2 cellular contexts compared by ENCODE assay signal in the genomic region with DNA sequence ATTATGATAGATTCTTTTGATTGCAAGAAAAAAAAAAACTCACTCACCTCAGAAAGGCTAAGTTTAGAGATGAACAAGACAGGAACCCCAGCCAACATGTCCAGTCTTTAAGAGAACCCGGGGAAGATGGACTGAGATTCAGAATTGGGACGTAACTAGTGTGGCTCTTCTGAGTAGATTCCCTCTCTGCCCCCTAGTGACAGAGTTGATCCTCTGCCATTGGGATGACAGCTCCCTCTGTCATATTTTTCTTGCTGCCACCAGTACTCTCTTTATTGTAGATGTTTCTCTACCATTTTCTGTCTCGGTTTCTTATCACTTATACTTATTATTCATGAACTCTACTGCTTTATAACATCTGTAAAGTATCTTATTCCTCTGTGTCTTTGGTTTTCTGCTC.
TF ChIP-seq lines count a peak whose summit lies in the region.

No MANE protein-coding gene starts in this region.

TF ChIP-seq in GM23338, 12 proteins besides CTCF, POLR2A, EP300 and RAD21 (continued from another document):
- TF ChIP-seq, protein P1, sequence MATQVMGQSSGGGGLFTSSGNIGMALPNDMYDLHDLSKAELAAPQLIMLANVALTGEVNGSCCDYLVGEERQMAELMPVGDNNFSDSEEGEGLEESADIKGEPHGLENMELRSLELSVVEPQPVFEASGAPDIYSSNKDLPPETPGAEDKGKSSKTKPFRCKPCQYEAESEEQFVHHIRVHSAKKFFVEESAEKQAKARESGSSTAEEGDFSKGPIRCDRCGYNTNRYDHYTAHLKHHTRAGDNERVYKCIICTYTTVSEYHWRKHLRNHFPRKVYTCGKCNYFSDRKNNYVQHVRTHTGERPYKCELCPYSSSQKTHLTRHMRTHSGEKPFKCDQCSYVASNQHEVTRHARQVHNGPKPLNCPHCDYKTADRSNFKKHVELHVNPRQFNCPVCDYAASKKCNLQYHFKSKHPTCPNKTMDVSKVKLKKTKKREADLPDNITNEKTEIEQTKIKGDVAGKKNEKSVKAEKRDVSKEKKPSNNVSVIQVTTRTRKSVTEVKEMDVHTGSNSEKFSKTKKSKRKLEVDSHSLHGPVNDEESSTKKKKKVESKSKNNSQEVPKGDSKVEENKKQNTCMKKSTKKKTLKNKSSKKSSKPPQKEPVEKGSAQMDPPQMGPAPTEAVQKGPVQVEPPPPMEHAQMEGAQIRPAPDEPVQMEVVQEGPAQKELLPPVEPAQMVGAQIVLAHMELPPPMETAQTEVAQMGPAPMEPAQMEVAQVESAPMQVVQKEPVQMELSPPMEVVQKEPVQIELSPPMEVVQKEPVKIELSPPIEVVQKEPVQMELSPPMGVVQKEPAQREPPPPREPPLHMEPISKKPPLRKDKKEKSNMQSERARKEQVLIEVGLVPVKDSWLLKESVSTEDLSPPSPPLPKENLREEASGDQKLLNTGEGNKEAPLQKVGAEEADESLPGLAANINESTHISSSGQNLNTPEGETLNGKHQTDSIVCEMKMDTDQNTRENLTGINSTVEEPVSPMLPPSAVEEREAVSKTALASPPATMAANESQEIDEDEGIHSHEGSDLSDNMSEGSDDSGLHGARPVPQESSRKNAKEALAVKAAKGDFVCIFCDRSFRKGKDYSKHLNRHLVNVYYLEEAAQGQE (IDR thresholded peaks at IDR 0.05; ENCODE audit: unreplicated experiment): no peak
- TF ChIP-seq ZNF331 (CRISPR knock-in tag; IDR thresholded peaks at IDR 0.05; ENCODE audit: low read depth): no peak
- no peak for TF ChIP-seq JUNB (IDR thresholded peaks at IDR 0.05; ENCODE audit: unreplicated experiment)
- TF ChIP-seq, protein P2, sequence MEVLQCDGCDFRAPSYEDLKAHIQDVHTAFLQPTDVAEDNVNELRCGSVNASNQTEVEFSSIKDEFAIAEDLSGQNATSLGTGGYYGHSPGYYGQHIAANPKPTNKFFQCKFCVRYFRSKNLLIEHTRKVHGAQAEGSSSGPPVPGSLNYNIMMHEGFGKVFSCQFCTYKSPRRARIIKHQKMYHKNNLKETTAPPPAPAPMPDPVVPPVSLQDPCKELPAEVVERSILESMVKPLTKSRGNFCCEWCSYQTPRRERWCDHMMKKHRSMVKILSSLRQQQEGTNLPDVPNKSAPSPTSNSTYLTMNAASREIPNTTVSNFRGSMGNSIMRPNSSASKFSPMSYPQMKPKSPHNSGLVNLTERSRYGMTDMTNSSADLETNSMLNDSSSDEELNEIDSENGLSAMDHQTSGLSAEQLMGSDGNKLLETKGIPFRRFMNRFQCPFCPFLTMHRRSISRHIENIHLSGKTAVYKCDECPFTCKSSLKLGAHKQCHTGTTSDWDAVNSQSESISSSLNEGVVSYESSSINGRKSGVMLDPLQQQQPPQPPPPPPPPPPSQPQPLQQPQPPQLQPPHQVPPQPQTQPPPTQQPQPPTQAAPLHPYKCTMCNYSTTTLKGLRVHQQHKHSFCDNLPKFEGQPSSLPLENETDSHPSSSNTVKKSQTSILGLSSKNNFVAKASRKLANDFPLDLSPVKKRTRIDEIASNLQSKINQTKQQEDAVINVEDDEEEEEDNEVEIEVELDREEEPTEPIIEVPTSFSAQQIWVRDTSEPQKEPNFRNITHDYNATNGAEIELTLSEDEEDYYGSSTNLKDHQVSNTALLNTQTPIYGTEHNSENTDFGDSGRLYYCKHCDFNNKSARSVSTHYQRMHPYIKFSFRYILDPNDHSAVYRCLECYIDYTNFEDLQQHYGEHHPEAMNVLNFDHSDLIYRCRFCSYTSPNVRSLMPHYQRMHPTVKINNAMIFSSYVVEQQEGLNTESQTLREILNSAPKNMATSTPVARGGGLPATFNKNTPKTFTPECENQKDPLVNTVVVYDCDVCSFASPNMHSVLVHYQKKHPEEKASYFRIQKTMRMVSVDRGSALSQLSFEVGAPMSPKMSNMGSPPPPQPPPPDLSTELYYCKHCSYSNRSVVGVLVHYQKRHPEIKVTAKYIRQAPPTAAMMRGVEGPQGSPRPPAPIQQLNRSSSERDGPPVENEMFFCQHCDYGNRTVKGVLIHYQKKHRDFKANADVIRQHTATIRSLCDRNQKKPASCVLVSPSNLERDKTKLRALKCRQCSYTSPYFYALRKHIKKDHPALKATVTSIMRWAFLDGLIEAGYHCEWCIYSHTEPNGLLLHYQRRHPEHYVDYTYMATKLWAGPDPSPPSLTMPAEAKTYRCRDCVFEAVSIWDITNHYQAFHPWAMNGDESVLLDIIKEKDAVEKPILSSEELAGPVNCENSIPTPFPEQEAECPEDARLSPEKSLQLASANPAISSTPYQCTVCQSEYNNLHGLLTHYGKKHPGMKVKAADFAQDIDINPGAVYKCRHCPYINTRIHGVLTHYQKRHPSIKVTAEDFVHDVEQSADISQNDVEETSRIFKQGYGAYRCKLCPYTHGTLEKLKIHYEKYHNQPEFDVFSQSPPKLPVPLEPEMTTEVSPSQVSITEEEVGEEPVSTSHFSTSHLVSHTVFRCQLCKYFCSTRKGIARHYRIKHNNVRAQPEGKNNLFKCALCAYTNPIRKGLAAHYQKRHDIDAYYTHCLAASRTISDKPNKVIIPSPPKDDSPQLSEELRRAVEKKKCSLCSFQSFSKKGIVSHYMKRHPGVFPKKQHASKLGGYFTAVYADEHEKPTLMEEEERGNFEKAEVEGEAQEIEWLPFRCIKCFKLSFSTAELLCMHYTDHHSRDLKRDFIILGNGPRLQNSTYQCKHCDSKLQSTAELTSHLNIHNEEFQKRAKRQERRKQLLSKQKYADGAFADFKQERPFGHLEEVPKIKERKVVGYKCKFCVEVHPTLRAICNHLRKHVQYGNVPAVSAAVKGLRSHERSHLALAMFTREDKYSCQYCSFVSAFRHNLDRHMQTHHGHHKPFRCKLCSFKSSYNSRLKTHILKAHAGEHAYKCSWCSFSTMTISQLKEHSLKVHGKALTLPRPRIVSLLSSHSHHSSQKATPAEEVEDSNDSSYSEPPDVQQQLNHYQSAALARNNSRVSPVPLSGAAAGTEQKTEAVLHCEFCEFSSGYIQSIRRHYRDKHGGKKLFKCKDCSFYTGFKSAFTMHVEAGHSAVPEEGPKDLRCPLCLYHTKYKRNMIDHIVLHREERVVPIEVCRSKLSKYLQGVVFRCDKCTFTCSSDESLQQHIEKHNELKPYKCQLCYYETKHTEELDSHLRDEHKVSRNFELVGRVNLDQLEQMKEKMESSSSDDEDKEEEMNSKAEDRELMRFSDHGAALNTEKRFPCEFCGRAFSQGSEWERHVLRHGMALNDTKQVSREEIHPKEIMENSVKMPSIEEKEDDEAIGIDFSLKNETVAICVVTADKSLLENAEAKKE (CRISPR knock-in tag; IDR thresholded peaks at IDR 0.05): no peak
- no peak for TF ChIP-seq POLR2AphosphoS5 (IDR thresholded peaks at IDR 0.05; ENCODE audit: low read depth)
- TF ChIP-seq EZH2 (IDR thresholded peaks at IDR 0.05; ENCODE audit: low read depth, unreplicated experiment): no peak
- TF ChIP-seq CREB1 (CRISPR knock-in tag; IDR thresholded peaks at IDR 0.05; ENCODE audit: low read depth): no peak
- TF ChIP-seq NANOG (IDR thresholded peaks at IDR 0.05; ENCODE audit: borderline replicate concordance): no peak
- no peak for TF ChIP-seq STAT1 (IDR thresholded peaks at IDR 0.05; ENCODE audit: unreplicated experiment)

TF ChIP-seq in Ishikawa, 13 proteins besides CTCF, POLR2A, EP300 and RAD21 (continued from another document):
- TF ChIP-seq, protein P1 (IDR thresholded peaks at IDR 0.05; ENCODE audit: low read depth): no peak
- no peak for TF ChIP-seq ZBTB7A (IDR thresholded peaks at IDR 0.05; ENCODE audit: low read depth)
- no peak for TF ChIP-seq CREB1 (IDR thresholded peaks at IDR 0.05; ENCODE audit: low read depth)
